In genomic region chr3:182606905-182607504, GRCh38 we compare ENCODE assay signal across 25 cellular contexts.
DNase-seq lines count a peak whose midpoint lies in the region; ATAC-seq and TF ChIP-seq lines count a peak whose summit lies in the region.
"Had no signal": no experiment of that assay in that cellular context is flagged by ENCODE, and none has a peak within 500 bp of the region (broad histone marks: within the 10 kb centered on the region; RNA-seq: fewer than 3 reads in every experiment).

No MANE protein-coding gene starts in this region.

- peaks cover 5% of the 10 kb centered on the region for H3K27me3 Mint-ChIP-seq in activated T-cell treated with anti-CD3 and anti-CD28 coated beads, Interleukin-2, amount 50 U/mL, for 4 hours (ENCODE audit: low read depth)

- H3K36me3 ChIP-seq in stomach, result no peaks in the 10 kb centered on the region
- H3K36me3 ChIP-seq: BLaER1 treated with 17β-estradiol and CSF1 and Interleukin-3, amounts not matched to agents 10 nM and 100 nM; SJSA1 had no signal

- no peak for TF ChIP-seq EP300 in stomach (IDR thresholded peaks at IDR 0.05)

- no peaks in the 10 kb centered on the region for H3K27me3 ChIP-seq in stomach
- H3K27me3 ChIP-seq: BLaER1 treated with 17β-estradiol and CSF1 and Interleukin-3, amounts not matched to agents 10 nM and 100 nM; SJSA1 had no signal

- 35 to 57% (median 39%) methylated on average over 2 of the region's 2 CpGs for WGBS in stomach, 5 donors

- H3K36me3 Mint-ChIP-seq in activated T-cell treated with anti-CD3 and anti-CD28 coated beads, Interleukin-2, amount 50 U/mL, for 4 hours (ENCODE audit: insufficient read depth), result no peaks in the 10 kb centered on the region

- H3K4me1 ChIP-seq in stomach, result peaks cover 4 to 25% (median 8%) of the 10 kb centered on the region in 4 donors
- H3K4me1 ChIP-seq: A549, SJSA1 had no signal

- ATAC-seq in left colon (peak; percentile 69), GM21390 (IDR thresholded peaks at IDR 0.05; ENCODE audit: unreplicated experiment) (no peak)
- ATAC-seq in activated T-cell treated with anti-CD3 and anti-CD28 coated beads, Interleukin-2, amount 50 U/mL, for 4 hours, result no peak
- ATAC-seq: A549 had no signal

- no peak for TF ChIP-seq POLR2A in stomach (IDR thresholded peaks at IDR 0.05)

- DNase-seq in DMS53 (lab: John Stamatoyannopoulos, UW), result peak; percentile 42
- DNase-seq in LoVo (ENCODE audit: low spot score), result peak; percentile 41
- no peak for DNase-seq in left colon
- no peak for DNase-seq in stomach
- no peak for DNase-seq in activated T-cell treated with anti-CD3 and anti-CD28 coated beads, Interleukin-2, amount 50 U/mL, for 4 hours
- no peak for DNase-seq in mesenteric fat pad (ENCODE audit: low spot score)
- DNase-seq: AML-193; CD4-positive, alpha-beta T cell; DND-41; NCI-H1048; NCI-H1417; NCI-H1694; NCI-H2029 treated with DMSO at 0.1 percent for 48 hours; NCI-H446 treated with DMSO at 0.1 percent for 48 hours; NCI-H526; NCI-H82; NK-92 treated with Interleukin-12 subunit alpha and Interleukin-12 subunit beta, amount 100 ng/mL, for 24 hours; PC-9; Right ventricle myocardium superior; RPMI8226 had no signal

- no peaks in the 10 kb centered on the region for H3K9me3 ChIP-seq in stomach
- H3K9me3 ChIP-seq: A549; BLaER1 treated with 17β-estradiol and CSF1 and Interleukin-3, amounts not matched to agents 10 nM and 100 nM; SJSA1 had no signal

- H3K4me3 Mint-ChIP-seq in activated T-cell treated with anti-CD3 and anti-CD28 coated beads, Interleukin-2, amount 50 U/mL, for 4 hours, result no peak overlapping the region
- H3K4me3 Mint-ChIP-seq: CD4-positive, alpha-beta T cell had no signal

- no peak for TF ChIP-seq CTCF in stomach (IDR thresholded peaks at IDR 0.05)

- H3K4me1 Mint-ChIP-seq in activated T-cell treated with anti-CD3 and anti-CD28 coated beads, Interleukin-2, amount 50 U/mL, for 4 hours (ENCODE audit: low read depth), result no peaks in the 10 kb centered on the region

- no peak overlapping the region for H3K4me3 ChIP-seq in stomach
- H3K4me3 ChIP-seq: A549; BLaER1 treated with 17β-estradiol and CSF1 and Interleukin-3, amounts not matched to agents 10 nM and 100 nM; PC-9; SJSA1 had no signal

- H3K27ac ChIP-seq in stomach, result peak overlapping the region in 3 of 5 donors; percentile 37 to 66 (median 66)
- H3K27ac ChIP-seq: A549; BLaER1 treated with 17β-estradiol and CSF1 and Interleukin-3, amounts not matched to agents 10 nM and 100 nM; KMS-11; PC-9; SJSA1 had no signal

- intact Hi-C loops in left colon (cut with DNase I, micrococcal nuclease) (no loop called here), stomach (cut with DNase I; ENCODE audit: low total_unique reads) (no loop called here)

- no peaks in the 10 kb centered on the region for H3K9me3 Mint-ChIP-seq in activated T-cell treated with anti-CD3 and anti-CD28 coated beads, Interleukin-2, amount 50 U/mL, for 4 hours
- H3K9me3 Mint-ChIP-seq: CD4-positive, alpha-beta T cell had no signal

Comparison
In these comparisons a context has a peak if more than half of its experiments do, and no peak if none do; other contexts are left out.
1. DNase-seq: peak in DMS53 (single experiment) and LoVo (single experiment); none in left colon (0 of 2), stomach (single experiment), activated T-cell treated with anti-CD3 and anti-CD28 coated beads, Interleukin-2, amount 50 U/mL, for 4 hours (single experiment) and mesenteric fat pad (single experiment).